ENCODE assay signal across 12 cellular contexts in genomic region chr7:92854501-92855238, GRCh38. TPM values are rescaled to one million over a fixed set of nuclear protein-coding genes. Genes with fewer than 3 reads are reported as not detected.
DNase-seq lines count a peak whose midpoint lies in the region; ATAC-seq and TF ChIP-seq lines count a peak whose summit lies in the region.
"Had no signal": no experiment of that assay in that cellular context is flagged by ENCODE, and none has a peak within 500 bp of the region (broad histone marks: within the 10 kb centered on the region; RNA-seq: fewer than 3 reads in every experiment).

No MANE protein-coding gene starts in this region.

- intact Hi-C loops in mammary epithelial cell (cut with micrococcal nuclease) = no loop called here

- CTCF ChIA-PET in mammary epithelial cell (lab: Charles Lee; ENCODE audit: low non-redundant PET) = no interaction called here

- no peaks in the 10 kb centered on the region for H3K36me3 ChIP-seq in mammary epithelial cell (ENCODE audit: insufficient read depth, low read length)
- H3K36me3 ChIP-seq: esophagus muscularis mucosa had no signal

- TF ChIP-seq CTCF in mesothelial cell of epicardium (IDR thresholded peaks at IDR 0.05; ENCODE audit: unreplicated experiment) (no peak), mammary epithelial cell (conservative IDR thresholded peaks at IDR 0.05 in 1 of 2, IDR thresholded peaks at IDR 0.05 in 1 of 2; ENCODE audit: extremely low read depth in 1 of 2, insufficient read depth in 1 of 2, low read depth in 1 of 2, low read length in 2 of 2) (no peak)

- in situ Hi-C loops in mammary epithelial cell (cut with MboI; ENCODE audit: low sequenced_read_pairs in 2 of 2) = no loop called here

- H3K27me3 ChIP-seq in mammary epithelial cell (ENCODE audit: insufficient read depth, low read length) = no peaks in the 10 kb centered on the region
- H3K27me3 ChIP-seq: esophagus muscularis mucosa had no signal

- no peaks in the 10 kb centered on the region for H3K9me3 ChIP-seq in mammary epithelial cell (replicated peaks; ENCODE audit: insufficient read depth, low read length)
- H3K9me3 ChIP-seq: esophagus muscularis mucosa had no signal

- no peak for DNase-seq in activated CD4-positive, CD25-positive, alpha-beta regulatory T cell (lab: John Stamatoyannopoulos, UW)
- DNase-seq in mesothelial cell of epicardium (ENCODE audit: low spot score in 2 of 2, unreplicated experiment in 2 of 2) = no peak
- DNase-seq in NCI-H2171 treated with DMSO at 0.1 percent for 48 hours (lab: John Stamatoyannopoulos, UW) = no peak
- DNase-seq in mammary epithelial cell = no peak
- no peak for DNase-seq in NCI-H2196 treated with DMSO at 0.1 percent for 48 hours (lab: John Stamatoyannopoulos, UW; ENCODE audit: unreplicated experiment)
- DNase-seq: DMS79, NCI-H526 had no signal

- H3K36me3 Mint-ChIP-seq in mesothelial cell of epicardium = no peaks in the 10 kb centered on the region

- no peaks in the 10 kb centered on the region for H3K27me3 Mint-ChIP-seq in mesothelial cell of epicardium (ENCODE audit: low read depth)

- peaks cover 9% of the 10 kb centered on the region for H3K4me1 Mint-ChIP-seq in mesothelial cell of epicardium

- no peak overlapping the region for H3K4me2 ChIP-seq in mammary epithelial cell (ENCODE audit: insufficient read depth, low read depth, low read length)

- peak; percentile 71 to 78 for ATAC-seq in activated CD4-positive, CD25-positive, alpha-beta regulatory T cell treated with anti-CD3 and anti-CD28 coated beads, Interleukin-2, amount 50 U/mL, for 24 hours
- ATAC-seq in GM21423 (IDR thresholded peaks at IDR 0.05; ENCODE audit: unreplicated experiment) (peak; percentile 46), HG03521 (IDR thresholded peaks at IDR 0.05; ENCODE audit: unreplicated experiment) (peak; percentile 61)

- no peaks in the 10 kb centered on the region for H3K9me3 Mint-ChIP-seq in mesothelial cell of epicardium
- H3K9me3 Mint-ChIP-seq: neural crest cell had no signal

- no TSS peak for BruUV-seq in mammary epithelial cell (replicated peaks; lab: Mats Ljungman, UMichigan)

- H2AFZ ChIP-seq in mammary epithelial cell (ENCODE audit: low read depth, low read length) = no peak overlapping the region

- H3K4me3 ChIP-seq in mammary epithelial cell (replicated peaks in 1 of 3; ENCODE audit: insufficient read depth in 1 of 3, low read depth in 2 of 3, low read length in 3 of 3) = no peak overlapping the region
- H3K4me3 ChIP-seq: esophagus muscularis mucosa had no signal

- dilution Hi-C loops in mammary epithelial cell (cut with HindIII; ENCODE audit: low sequenced_read_pairs) = no loop called here

- peak overlapping the region; percentile 5 for H3K27ac Mint-ChIP-seq in mesothelial cell of epicardium

- no peaks in the 10 kb centered on the region for H4K20me1 ChIP-seq in mammary epithelial cell (ENCODE audit: insufficient read depth, low read length)

- no peak overlapping the region for H3K4me3 Mint-ChIP-seq in mesothelial cell of epicardium
- H3K4me3 Mint-ChIP-seq: neural crest cell had no signal

- no peaks in the 10 kb centered on the region for H3K4me1 ChIP-seq in mammary epithelial cell (ENCODE audit: insufficient read depth, low read length)
- H3K4me1 ChIP-seq: esophagus muscularis mucosa had no signal

- WGBS in mammary epithelial cell (ENCODE audit: low coverage, missing lambda C conversion rate) = 68% methylated on average over 5 of the region's 5 CpGs

- no peaks in the 10 kb centered on the region for H3K79me2 ChIP-seq in mammary epithelial cell (ENCODE audit: insufficient read depth, low read length)

- no peak overlapping the region for H3K9ac ChIP-seq in mammary epithelial cell (ENCODE audit: insufficient read depth, low read length)

- no peak overlapping the region for H3K27ac ChIP-seq in mammary epithelial cell (ENCODE audit: insufficient read depth, low read depth, low read length)
- H3K27ac ChIP-seq: esophagus muscularis mucosa had no signal

RNA-seq across cellular contexts. Expression of gene CDK6, which starts 18.3 kb away (rescaled TPM):
- total RNA-seq in mesothelial cell of epicardium (136 to 138 TPM (median 138 TPM) in 3 replicates), mammary epithelial cell (100 to 1,000 TPM; 130 to 171 TPM)
- 49.2 TPM for polyA plus RNA-seq in mammary epithelial cell
- 277 TPM for polyA minus RNA-seq in mammary epithelial cell
